17 cellular contexts compared by ENCODE assay signal in the genomic region with DNA sequence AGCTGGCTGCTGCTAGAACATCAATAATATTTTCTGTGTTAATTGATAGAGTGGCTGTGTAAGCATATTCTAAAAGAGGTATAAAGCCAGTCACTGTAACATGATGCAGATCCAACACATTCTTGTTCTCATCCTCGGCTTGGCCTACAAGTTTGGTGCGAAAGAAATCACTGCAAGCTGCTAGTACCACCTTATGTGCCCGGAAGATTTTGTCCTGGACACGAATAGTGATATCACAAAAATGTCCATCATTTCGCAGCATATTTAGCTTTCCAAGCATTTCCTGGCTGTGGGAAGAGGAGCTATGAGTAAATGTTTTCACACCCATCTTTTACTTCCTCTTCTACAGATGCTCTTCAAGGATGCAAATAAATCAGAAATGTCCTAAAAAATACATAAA.
"Had no signal": no experiment of that assay in that cellular context is flagged by ENCODE, and none has a peak within 500 bp of the region (broad histone marks: within the 10 kb centered on the region; RNA-seq: fewer than 3 reads in every experiment).

No MANE protein-coding gene starts in this region.

- DNase-seq: activated CD4-positive, alpha-beta memory T cell treated with anti-CD3 and anti-CD28 coated beads, Interleukin-2, amount 10 ng/mL, durations not matched to agents 7 days and 5 days; activated CD4-positive, alpha-beta T cell treated with anti-CD3 and anti-CD28 coated beads, Interleukin-2, amount 10 ng/mL, durations not matched to agents 24 days and 14 days; activated effector memory CD4-positive, alpha-beta T cell treated with Interleukin-2 at 50 U/mL for 16 hours; activated naive CD4-positive, alpha-beta T cell treated with anti-CD3 and anti-CD28 coated beads for 36 hours; activated naive CD8-positive, alpha-beta T cell treated with anti-CD3 and anti-CD28 coated beads, Interleukin-2, amount 10 ng/mL, durations not matched to agents 7 days and 5 days; activated T-cell treated with anti-CD3 and anti-CD28 coated beads, Interleukin-2, amount 50 U/mL, for 72 hours; amniotic stem cell; cerebellar nuclear complex; effector CD4-positive, alpha-beta T cell; heart left ventricle; islet precursor cell; left cardiac atrium; pancreas; psoas muscle; spleen; stimulated activated CD4-positive, alpha-beta T cell treated with anti-CD3 and anti-CD28 coated beads, Interleukin-4, amount 100 ng/mL, for 24 hours; stimulated activated naive CD4-positive, alpha-beta T cell treated with Interleukin-2 at 50 U/mL for 16 hours had no signal
